ENCODE assay signal across 13 cellular contexts in the genomic region with DNA sequence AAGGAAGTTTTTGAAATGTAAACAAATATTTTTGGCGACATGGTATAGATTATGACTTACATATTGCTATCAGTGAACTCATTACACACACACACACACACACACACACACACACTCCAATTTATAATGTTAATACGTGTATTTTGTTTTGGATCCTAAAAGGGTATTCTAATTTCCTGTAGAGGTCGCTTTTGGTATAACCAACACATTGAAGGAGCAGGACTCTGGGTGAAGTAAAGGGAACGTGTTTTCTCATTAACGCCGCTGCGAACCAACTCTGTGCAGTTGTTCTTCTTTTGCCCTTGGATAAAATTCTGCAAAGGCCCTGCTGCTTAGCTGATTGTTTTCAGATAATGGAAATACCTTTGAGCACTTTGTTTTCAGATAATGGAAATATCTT.
DNase-seq lines count a peak whose midpoint lies in the region; ATAC-seq and TF ChIP-seq lines count a peak whose summit lies in the region.
"Had no signal": no experiment of that assay in that cellular context is flagged by ENCODE, and none has a peak within 500 bp of the region (broad histone marks: within the 10 kb centered on the region; RNA-seq: fewer than 3 reads in every experiment).

No MANE protein-coding gene starts in this region.

- H3K9me3 ChIP-seq in Caco-2, result no peaks in the 10 kb centered on the region
- H3K9me3 ChIP-seq: SJCRH30, vagina had no signal

- H3K4me1 Mint-ChIP-seq in Caco-2 (ENCODE audit: low read depth, unreplicated experiment), result no peaks in the 10 kb centered on the region
- H3K4me1 Mint-ChIP-seq: central memory CD8-positive, alpha-beta T cell; naive B cell had no signal

- H3K9me3 Mint-ChIP-seq in Caco-2 (ENCODE audit: unreplicated experiment), result no peaks in the 10 kb centered on the region

- ATAC-seq in GM18909 (IDR thresholded peaks at IDR 0.05; ENCODE audit: poor library complexity, unreplicated experiment), result peak; percentile 59
- no peak for ATAC-seq in HG03139 (IDR thresholded peaks at IDR 0.05; ENCODE audit: unreplicated experiment)

- H3K4me3 ChIP-seq in AG10803 (ENCODE audit: low read length) (no peak overlapping the region), choroid plexus epithelial cell (ENCODE audit: low read depth, low read length) (no peak overlapping the region), Caco-2 (ENCODE audit: low read depth, low read length) (no peak overlapping the region)
- H3K4me3 ChIP-seq: heart right ventricle, SJCRH30, vagina had no signal

- H3K36me3 ChIP-seq in Caco-2 (ENCODE audit: control insufficient read depth, insufficient read depth, low read length), result no peaks in the 10 kb centered on the region
- H3K36me3 ChIP-seq: heart right ventricle, SJCRH30, vagina had no signal

- TF ChIP-seq CTCF in AG10803 (conservative IDR thresholded peaks at IDR 0.05; ENCODE audit: low read length) (no peak; the same call in 1 of the 2 replicates), choroid plexus epithelial cell (conservative IDR thresholded peaks at IDR 0.05; ENCODE audit: low read depth, low read length) (peak; percentile 50), Caco-2 (IDR thresholded peaks at IDR 0.05; ENCODE audit: insufficient read depth in 1 of 2, low read depth in 1 of 2, low read length in 1 of 2, severe bottlenecking in 1 of 2, unreplicated experiment in 1 of 2) (no peak)

- no TSS peak for BruUV-seq in Caco-2 (replicated peaks; lab: Mats Ljungman, UMichigan)

- in situ Hi-C loops in KBM-7 (cut with MboI; ENCODE audit: low pct_unique_long_range_greater_than_20kb, low sequenced_read_pairs), result no loop called here

- CTCF ChIA-PET in Caco-2 (lab: Charles Lee), result no interaction called here

- H3K27me3 ChIP-seq in Caco-2 (replicated peaks; ENCODE audit: control insufficient read depth, insufficient read depth, low read length), result no peaks in the 10 kb centered on the region
- H3K27me3 ChIP-seq: heart right ventricle, SJCRH30, vagina had no signal

- no peaks in the 10 kb centered on the region for H3K27me3 Mint-ChIP-seq in Caco-2 (ENCODE audit: insufficient read depth, unreplicated experiment)

- POLR2A ChIA-PET in Caco-2 (lab: Charles Lee), result no interaction called here

- no peak overlapping the region for H3K4me3 Mint-ChIP-seq in Caco-2 (ENCODE audit: unreplicated experiment)
- H3K4me3 Mint-ChIP-seq: central memory CD8-positive, alpha-beta T cell; naive B cell had no signal

- DNase-seq in AG10803 (ENCODE audit: low read depth) (peak; percentile 11), KBM-7 (peak; percentile 21), choroid plexus epithelial cell (ENCODE audit: low read depth) (peak; percentile 54), GM19240 (ENCODE audit: insufficient read length, low spot score) (no peak), Caco-2 (no peak), NCI-H2029 treated with DMSO at 0.1 percent for 48 hours (lab: John Stamatoyannopoulos, UW) (no peak)
- DNase-seq: heart right ventricle, naive B cell, SJCRH30 had no signal

- no peak overlapping the region for H3K27ac Mint-ChIP-seq in Caco-2 (ENCODE audit: unreplicated experiment)
- H3K27ac Mint-ChIP-seq: naive B cell had no signal

- H3K36me3 Mint-ChIP-seq in Caco-2 (ENCODE audit: insufficient read depth, unreplicated experiment), result no peaks in the 10 kb centered on the region
- H3K36me3 Mint-ChIP-seq: naive B cell had no signal

- no peaks in the 10 kb centered on the region for H3K4me1 ChIP-seq in Caco-2
- H3K4me1 ChIP-seq: heart right ventricle, SJCRH30, vagina had no signal

- intact Hi-C loops in Caco-2 (cut with micrococcal nuclease; ENCODE audit: unreplicated experiment), result no loop called here

Comparison
In these comparisons a context has a peak if more than half of its experiments do, and no peak if none do; other contexts are left out.
1. DNase-seq: peak in AG10803 (single experiment), KBM-7 (single experiment) and choroid plexus epithelial cell (single experiment); none in GM19240 (single experiment), Caco-2 (0 of 2) and NCI-H2029 treated with DMSO at 0.1 percent for 48 hours (single experiment).